ENCODE assay signal across 7 cellular contexts in the genomic region with DNA sequence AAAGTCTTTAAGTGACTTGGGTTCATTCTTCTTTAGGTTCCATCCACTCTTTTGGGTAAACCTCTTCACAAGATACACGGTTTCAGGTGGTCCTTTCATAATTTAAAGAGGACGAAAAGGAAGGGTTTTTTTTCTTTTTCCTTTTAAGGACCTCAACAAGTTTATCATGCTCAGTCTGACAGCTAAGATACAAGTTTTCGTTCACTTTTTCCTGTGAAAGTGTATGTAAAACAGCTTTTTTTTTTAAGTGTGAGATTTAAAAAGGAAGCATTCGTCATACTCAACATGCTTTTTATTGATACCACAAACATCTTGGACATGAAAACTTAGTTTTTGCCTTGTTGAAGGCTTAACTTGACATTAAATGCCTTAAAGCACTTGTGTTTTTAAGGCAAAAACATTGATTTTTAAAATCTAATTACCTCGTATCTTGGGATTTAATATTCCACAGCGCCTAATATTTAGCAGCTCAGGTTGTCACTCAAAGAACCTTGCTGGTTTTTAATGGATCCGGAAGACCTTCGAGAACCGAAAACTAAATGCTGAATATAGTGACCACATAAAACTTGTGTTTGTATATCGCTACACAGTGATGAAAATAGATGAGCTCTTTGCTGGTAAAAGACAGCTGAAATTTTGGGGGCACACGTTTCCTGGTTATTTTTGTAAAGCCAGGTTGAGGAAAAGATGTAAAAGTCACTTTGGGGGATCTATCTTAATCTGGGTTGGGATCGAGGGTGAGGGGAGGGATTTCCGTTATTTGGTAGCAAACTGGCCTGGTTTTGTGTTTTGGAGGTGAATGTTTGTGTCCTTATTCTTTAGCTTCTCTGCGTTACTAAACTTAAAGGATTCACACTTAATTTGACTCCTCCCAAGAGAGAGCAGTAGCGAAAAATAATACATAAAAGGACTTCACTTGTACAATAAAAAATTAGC. TPM values are rescaled to one million over a fixed set of nuclear protein-coding genes. Genes with fewer than 3 reads are reported as not detected.
A peak's percentile ranks its signal among the peaks of the same experiment; 100 is the strongest.
DNase-seq lines count a peak whose midpoint lies in the region; ATAC-seq and TF ChIP-seq lines count a peak whose summit lies in the region.

No MANE protein-coding gene starts in this region.

- DNase-seq in HT-29 (ENCODE audit: low spot score) = peak; percentile 24
- DNase-seq in activated T-helper 1 cell treated with anti-CD3 and anti-CD28 coated beads, Interleukin-12 subunit alpha, Interleukin-12 subunit beta, Interleukin-2, Interleukin-4 antibody, amounts not matched to agents 30 ng/mL and 10 ng/mL and 1 ng/mL, durations not matched to agents 14 hours and 24 hours and 36 hours (ENCODE audit: low spot score) = no peak
- DNase-seq in stomach = no peak
- DNase-seq in NCI-H82 (lab: John Stamatoyannopoulos, UW) = no peak
- DNase-seq in stimulated activated CD4-positive, alpha-beta T cell treated with anti-CD3 and anti-CD28 coated beads, Interleukin-4, amount 100 ng/mL, for 24 hours = no peak

- peak overlapping the region; percentile 97 for H3K4me3 Mint-ChIP-seq in activated T-helper 1 cell treated with anti-CD3 and anti-CD28 coated beads, Interleukin-12 subunit alpha, Interleukin-12 subunit beta, Interleukin-2, Interleukin-4 antibody, amounts not matched to agents 30 ng/mL and 10 ng/mL and 1 ng/mL, durations not matched to agents 14 hours and 24 hours and 36 hours

- H3K4me3 ChIP-seq in iPS-18a (ENCODE audit: low read length) (peak overlapping the region; percentile 100), stomach (peak overlapping the region; percentile 76 to 98 (median 88))

- H3K9ac ChIP-seq in iPS-18a (ENCODE audit: low read length) = peak overlapping the region; percentile 99

- H3K36me3 Mint-ChIP-seq in activated T-helper 1 cell treated with anti-CD3 and anti-CD28 coated beads, Interleukin-12 subunit alpha, Interleukin-12 subunit beta, Interleukin-2, Interleukin-4 antibody, amounts not matched to agents 30 ng/mL and 10 ng/mL and 1 ng/mL, durations not matched to agents 14 hours and 24 hours and 36 hours (ENCODE audit: low read depth) = peaks cover 41% of the 10 kb centered on the region

- WGBS in stomach, 5 donors = 1 to 7% (median 5%) methylated on average over 15 of the region's 15 CpGs

- no peaks in the 10 kb centered on the region for H3K9me3 Mint-ChIP-seq in activated T-helper 1 cell treated with anti-CD3 and anti-CD28 coated beads, Interleukin-12 subunit alpha, Interleukin-12 subunit beta, Interleukin-2, Interleukin-4 antibody, amounts not matched to agents 30 ng/mL and 10 ng/mL and 1 ng/mL, durations not matched to agents 14 hours and 24 hours and 36 hours

- TF ChIP-seq CTCF in stomach (IDR thresholded peaks at IDR 0.05) = no peak

- TF ChIP-seq POLR2A in stomach (IDR thresholded peaks at IDR 0.05) = no peak

- no peaks in the 10 kb centered on the region for H3K27me3 Mint-ChIP-seq in activated T-helper 1 cell treated with anti-CD3 and anti-CD28 coated beads, Interleukin-12 subunit alpha, Interleukin-12 subunit beta, Interleukin-2, Interleukin-4 antibody, amounts not matched to agents 30 ng/mL and 10 ng/mL and 1 ng/mL, durations not matched to agents 14 hours and 24 hours and 36 hours (ENCODE audit: insufficient read depth)

- H3K4me1 Mint-ChIP-seq in activated T-helper 1 cell treated with anti-CD3 and anti-CD28 coated beads, Interleukin-12 subunit alpha, Interleukin-12 subunit beta, Interleukin-2, Interleukin-4 antibody, amounts not matched to agents 30 ng/mL and 10 ng/mL and 1 ng/mL, durations not matched to agents 14 hours and 24 hours and 36 hours (ENCODE audit: low read depth) = peaks cover 57% of the 10 kb centered on the region

- H3K27ac ChIP-seq in iPS-18a (ENCODE audit: low read length) = no peak overlapping the region
- H3K27ac ChIP-seq in stomach = peak overlapping the region; percentile 38 to 100 (median 99)

- no peak for ATAC-seq in esophagus mucosa

- H3K27ac Mint-ChIP-seq in activated T-helper 1 cell treated with anti-CD3 and anti-CD28 coated beads, Interleukin-12 subunit alpha, Interleukin-12 subunit beta, Interleukin-2, Interleukin-4 antibody, amounts not matched to agents 30 ng/mL and 10 ng/mL and 1 ng/mL, durations not matched to agents 14 hours and 24 hours and 36 hours = peak overlapping the region; percentile 96

- H3K4me1 ChIP-seq in iPS-18a (ENCODE audit: control insufficient read depth, low read depth, low read length) (peaks cover 18% of the 10 kb centered on the region), stomach (peaks cover 19 to 56% (median 40%) of the 10 kb centered on the region in 4 donors)

- H3K36me3 ChIP-seq in iPS-18a (ENCODE audit: control insufficient read depth, low read depth, low read length) (peaks cover 21% of the 10 kb centered on the region), stomach (peaks cover 0 to 10% (median 6%) of the 10 kb centered on the region in 4 donors)

- no peak for TF ChIP-seq EP300 in stomach (IDR thresholded peaks at IDR 0.05)

- no peaks in the 10 kb centered on the region for H3K9me3 ChIP-seq in iPS-18a (ENCODE audit: control insufficient read depth, low read depth, low read length)
- H3K9me3 ChIP-seq in stomach = no peaks in the 10 kb centered on the region

- intact Hi-C loops in activated T-helper 1 cell treated with anti-CD3 and anti-CD28 coated beads, Interleukin-12 subunit alpha, Interleukin-12 subunit beta, Interleukin-2, Interleukin-4 antibody, amounts not matched to agents 30 ng/mL and 10 ng/mL and 1 ng/mL, durations not matched to agents 14 hours and 24 hours and 36 hours (cut with micrococcal nuclease) = loop anchor here (2.0 kb wide), 1 partner anchor 16 kb away; no protein-coding TSS in a partner anchor
- intact Hi-C loops in stomach (cut with DNase I; ENCODE audit: low total_unique reads) = loop anchor here (10.0 kb wide), 1 partner anchor 84 kb away; the partner anchor contains the start of gene RAB30

- H3K27me3 ChIP-seq in iPS-18a (ENCODE audit: control insufficient read depth, insufficient read depth, low read length) (no peaks in the 10 kb centered on the region), stomach (no peaks in the 10 kb centered on the region)

RNA-seq across cellular contexts. Expression of gene PCF11, which starts 2.3 kb away (rescaled TPM):
- total RNA-seq in HT-29 (2014; rRNA removed; shearing (Covaris generic)) = 44.6 and 58.3 TPM in 2 replicates
- total RNA-seq in activated T-helper 1 cell treated with anti-CD3 and anti-CD28 coated beads, Interleukin-12 subunit alpha, Interleukin-12 subunit beta, Interleukin-2, Interleukin-4 antibody, amounts not matched to agents 30 ng/mL and 10 ng/mL and 1 ng/mL, durations not matched to agents 14 hours and 24 hours and 36 hours = 62.2 and 62.8 TPM in 2 replicates
- total RNA-seq in stomach (10 to 100 TPM; 58.0 to 87.2 (median 75.9) TPM), esophagus mucosa (28.7 TPM)
- 10 to 100 TPM; 10.1 to 25.4 (median 12.8) TPM for polyA plus RNA-seq in stomach

RNA-seq across cellular contexts. Expression of gene ANKRD42, which starts 34.3 kb away (rescaled TPM):
- total RNA-seq in HT-29 (2014; rRNA removed; shearing (Covaris generic)) = 4.6 and 6.2 TPM in 2 replicates
- 3.3 and 3.5 TPM in 2 replicates for total RNA-seq in activated T-helper 1 cell treated with anti-CD3 and anti-CD28 coated beads, Interleukin-12 subunit alpha, Interleukin-12 subunit beta, Interleukin-2, Interleukin-4 antibody, amounts not matched to agents 30 ng/mL and 10 ng/mL and 1 ng/mL, durations not matched to agents 14 hours and 24 hours and 36 hours
- total RNA-seq in stomach (10 to 100 TPM in 2 of 5 donors, 1 to 10 TPM in 2, under 1 TPM in 1; 0.87 to 21.0 (median 5.4) TPM), esophagus mucosa (5.1 TPM)
- polyA plus RNA-seq in stomach = 1 to 10 TPM; 4.5 to 6.1 (median 4.5) TPM
